8 cellular contexts compared by ENCODE assay signal in the genomic region with DNA sequence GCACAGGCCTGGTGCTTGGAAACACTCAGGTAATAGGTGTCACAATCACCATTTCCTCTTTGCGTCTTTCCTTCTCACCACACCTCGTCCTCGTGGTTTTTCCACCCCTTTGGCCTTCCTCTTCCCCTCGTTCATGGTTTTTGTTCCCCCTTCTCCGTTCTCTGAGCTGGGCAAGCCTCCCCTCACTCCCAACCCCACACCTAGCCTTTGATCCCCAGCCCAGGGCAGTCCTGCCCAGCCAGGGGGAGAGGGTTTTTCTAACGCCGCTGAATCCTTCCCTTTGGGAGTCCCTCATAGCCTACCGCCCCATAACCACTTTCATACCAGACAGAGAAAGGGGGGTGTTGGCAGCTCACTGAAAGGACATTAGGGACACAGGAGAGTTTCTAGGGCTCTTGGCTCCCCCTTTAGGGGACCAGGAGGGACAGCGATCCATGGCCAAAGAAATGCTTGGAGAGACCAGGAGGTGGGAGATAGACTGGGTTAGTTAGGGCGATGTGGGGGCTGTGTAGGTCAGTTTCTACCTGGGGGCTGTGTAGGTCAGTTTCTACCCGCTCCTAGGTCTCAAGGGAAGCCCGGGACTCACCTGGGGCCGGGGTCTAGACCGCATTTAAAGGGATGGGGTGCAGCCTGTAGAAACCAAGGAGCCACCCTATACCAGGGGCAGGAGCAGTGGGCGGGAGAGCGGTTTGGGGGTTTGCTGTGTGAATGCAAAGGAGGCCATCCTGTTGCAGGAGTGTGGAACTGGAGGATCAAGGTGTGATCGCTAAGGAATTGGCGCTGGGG. TPM values are rescaled to one million over a fixed set of nuclear protein-coding genes. Genes with fewer than 3 reads are reported as not detected.
DNase-seq lines count a peak whose midpoint lies in the region; ATAC-seq, FAIRE-seq and TF ChIP-seq lines count a peak whose summit lies in the region.

No MANE protein-coding gene starts in this region.

- FAIRE-seq in HepG2 (lab: Jason Lieb, UNC): peak; percentile 18

- peaks cover 37% of the 10 kb centered on the region for H3K27me3 ChIP-seq in CD4-positive, alpha-beta T cell (ENCODE audit: control insufficient read depth, insufficient read depth, low read length)
- no peaks in the 10 kb centered on the region; a peak in 2 of 5 replicates for H3K27me3 ChIP-seq in HepG2 (ENCODE audit: control insufficient read depth in 1 of 2, insufficient read depth in 2 of 2, low read length in 2 of 2)

- H2AFZ ChIP-seq in HepG2 (ENCODE audit: low read length): no peak overlapping the region

- H3K36me3 Mint-ChIP-seq in CD4-positive, alpha-beta T cell (ENCODE audit: low read depth): no peaks in the 10 kb centered on the region
- peaks cover 8% of the 10 kb centered on the region for H3K36me3 Mint-ChIP-seq in type B pancreatic cell

- H3K4me2 ChIP-seq in HepG2 (ENCODE audit: low read depth, low read length): peak overlapping the region; percentile 95

- peaks cover 41% of the 10 kb centered on the region for H3K27me3 Mint-ChIP-seq in CD4-positive, alpha-beta T cell
- no peaks in the 10 kb centered on the region for H3K27me3 Mint-ChIP-seq in type B pancreatic cell

- H3K27ac ChIP-seq in CD4-positive, alpha-beta T cell (ENCODE audit: low read depth, low read length): no peak overlapping the region
- peak overlapping the region; percentile 69 for H3K27ac ChIP-seq in HepG2 (ENCODE audit: extremely low read length, insufficient read depth, low read length)

- TF ChIP-seq EP300 in HepG2 (IDR thresholded peaks at IDR 0.05; ENCODE audit: low read depth in 2 of 2, low read length in 2 of 2): no peak
- no peak for TF ChIP-seq EP300 in HepG2 (CRISPR knock-in tag; IDR thresholded peaks at IDR 0.05; ENCODE audit: borderline replicate concordance)

- no peak for TF ChIP-seq POLR2A in HepG2 (IDR thresholded peaks at IDR 0.05; ENCODE audit: insufficient read depth in 1 of 2, low read depth in 2 of 2, low read length in 2 of 2)

- CTCF ChIA-PET in CD4-positive, alpha-beta T cell (lab: Charles Lee): no interaction called here
- CTCF ChIA-PET in HepG2 (lab: Yijun Ruan, JAX; ENCODE audit: low intra/inter-chr PET ratio, low total read pairs): interaction anchor here (1.5 kb wide), 1 partner anchor 27 kb away, joined by 5 read pairs; no protein-coding TSS in a partner anchor

- ATAC-seq in CD4-positive, alpha-beta T cell (ENCODE audit: poor library complexity): no peak
- peak; percentile 36 for ATAC-seq in HepG2
- ATAC-seq in GM18511 (IDR thresholded peaks at IDR 0.05; ENCODE audit: unreplicated experiment): no peak
- ATAC-seq in GM21390 (IDR thresholded peaks at IDR 0.05; ENCODE audit: unreplicated experiment): no peak
- ATAC-seq in GM18502 (IDR thresholded peaks at IDR 0.05; ENCODE audit: poor library complexity, unreplicated experiment): no peak

- 5% methylated on average over 18 of the region's 18 CpGs for WGBS in HepG2 (ENCODE audit: low lambda C conversion rate)

- H3K9ac ChIP-seq in HepG2 (ENCODE audit: insufficient read depth, low read depth, low read length): peak overlapping the region; percentile 78

- peaks cover 13% of the 10 kb centered on the region; the same call in 1 of the 2 replicates for H4K20me1 ChIP-seq in HepG2 (ENCODE audit: insufficient read depth, low read length)

- peak; percentile 32; the same call in 1 of the 2 replicates for TF ChIP-seq RAD21 in HepG2 (CRISPR knock-in tag; IDR thresholded peaks at IDR 0.05)

- H3K9me3 Mint-ChIP-seq in CD4-positive, alpha-beta T cell: no peaks in the 10 kb centered on the region
- H3K9me3 Mint-ChIP-seq in type B pancreatic cell: no peaks in the 10 kb centered on the region

- in situ Hi-C loops in HepG2 (cut with HindIII; ENCODE audit: extremely low pct_ligation_motif_present, low pct_unique_long_range_greater_than_20kb): no loop called here

- BruUV-seq in HepG2 (replicated peaks; lab: Mats Ljungman, UMichigan): TSS peak; percentile 61

- H3K4me1 Mint-ChIP-seq in CD4-positive, alpha-beta T cell (ENCODE audit: low read depth): peaks cover 24% of the 10 kb centered on the region
- H3K4me1 Mint-ChIP-seq in type B pancreatic cell (ENCODE audit: unreplicated experiment): peaks cover 17% of the 10 kb centered on the region

- no peak for DNase-seq in CD4-positive, alpha-beta T cell
- peak; percentile 49 for DNase-seq in HuH-7.5 (ENCODE audit: low spot score)
- peak; percentile 68 for DNase-seq in astrocyte of the hippocampus (ENCODE audit: low read depth, low spot score)
- peak; percentile 57 for DNase-seq in HepG2 (ENCODE audit: low spot score)
- DNase-seq in type B pancreatic cell (ENCODE audit: extremely low spot score, unreplicated experiment): no peak

- TF ChIP-seq CTCF in CD4-positive, alpha-beta T cell (IDR thresholded peaks at IDR 0.05): no peak
- TF ChIP-seq CTCF in HepG2 (CRISPR knock-in tag; IDR thresholded peaks at IDR 0.05) (peak; percentile 70), type B pancreatic cell (conservative IDR thresholded peaks at IDR 0.05) (peak; percentile 32)

- H3K4me3 Mint-ChIP-seq in CD4-positive, alpha-beta T cell: peak overlapping the region; percentile 82
- peak overlapping the region; percentile 99 for H3K4me3 Mint-ChIP-seq in type B pancreatic cell

- peaks cover 14 to 20% of the 10 kb centered on the region in 2 experiments; a peak in 3 of 5 replicates for H3K36me3 ChIP-seq in HepG2 (replicated peaks in 1 of 2; ENCODE audit: control insufficient read depth in 1 of 2, insufficient read depth in 2 of 2, low read length in 2 of 2)

- intact Hi-C loops in CD4-positive, alpha-beta T cell (cut with DNase I, micrococcal nuclease): no loop called here
- intact Hi-C loops in HepG2 (cut with micrococcal nuclease; ENCODE audit: unreplicated experiment): loop anchor here (1.0 kb wide), 1 partner anchor 25 kb away; no protein-coding TSS in a partner anchor

- POLR2A ChIA-PET in CD4-positive, alpha-beta T cell (lab: Charles Lee): no interaction called here
- POLR2A ChIA-PET in HepG2 (lab: Yijun Ruan, JAX): interaction anchor here (1.2 to 4.1 kb wide), 6 partner anchors 7 to 120 kb away, joined by 4 to 69 read pairs (median 24); partner anchors contain the start of genes POP7 and SLC12A9

- H3K4me1 ChIP-seq in HepG2 (ENCODE audit: insufficient read depth, low read length): peaks cover 55% of the 10 kb centered on the region

- peak overlapping the region; percentile 81 to 90 (median 87) for H3K4me3 ChIP-seq in HepG2 (replicated peaks in 1 of 3; ENCODE audit: insufficient read depth in 1 of 3, low read depth in 2 of 3, low read length in 3 of 3)

- no peaks in the 10 kb centered on the region for H3K9me3 ChIP-seq in CD4-positive, alpha-beta T cell (ENCODE audit: control insufficient read depth, low read length)
- no peaks in the 10 kb centered on the region for H3K9me3 ChIP-seq in HepG2 (ENCODE audit: low read length)

- H3K27ac Mint-ChIP-seq in CD4-positive, alpha-beta T cell: no peak overlapping the region
- peak overlapping the region; percentile 94 for H3K27ac Mint-ChIP-seq in type B pancreatic cell

- H3K79me2 ChIP-seq in HepG2 (ENCODE audit: insufficient read depth, low read length): peaks cover 36% of the 10 kb centered on the region

RNA-seq across cellular contexts. Expression of gene EPHB4, which starts 1.4 kb away (rescaled TPM):
- 1 to 10 TPM; 8.4 to 8.9 TPM for total RNA-seq in CD4-positive, alpha-beta T cell
- total RNA-seq in HepG2 (2016; rRNA removed; fragmentation: Illumina TruSeq; extraction: Trizol): 43.7 and 69.6 TPM in 2 replicates
- total RNA-seq in HepG2 (2016; cell fraction: cytosol; rRNA removed; fragmentation: Illumina TruSeq; extraction: Trizol; ENCODE audit: low read depth): 115 and 125 TPM in 2 replicates
- total RNA-seq in HepG2 (2016; cell fraction: insoluble cytoplasmic fraction; rRNA removed; fragmentation: Illumina TruSeq; extraction: Trizol): 33.6 and 74.6 TPM in 2 replicates
- total RNA-seq in HepG2 (2016; cell fraction: membrane; rRNA removed; fragmentation: Illumina TruSeq; extraction: Trizol): 93.1 and 103 TPM in 2 replicates
- total RNA-seq in HepG2 (2016; cell fraction: nucleus; rRNA removed; fragmentation: Illumina TruSeq; extraction: Trizol): 48.0 and 55.0 TPM in 2 replicates
- polyA plus RNA-seq in HepG2 (2011; rRNA removed): 61.4 and 68.6 TPM in 2 replicates
- 64.7 and 70.1 TPM in 2 replicates for polyA plus RNA-seq in HepG2 (2011; cell fraction: cytosol; rRNA removed)
- 67.4 and 70.1 TPM in 2 replicates for polyA plus RNA-seq in HepG2 (2011; cell fraction: nucleus; rRNA removed)
- 41.3 and 63.8 TPM in 2 replicates for polyA plus RNA-seq in HepG2 (2012)
- 21.4 and 23.9 TPM in 2 replicates for polyA plus RNA-seq in HepG2 (2016; cell fraction: cytosol; fragmentation: Illumina TruSeq; extraction: Trizol; ENCODE audit: low read depth)
- 33.0 and 43.1 TPM in 2 replicates for polyA plus RNA-seq in HepG2 (2016; cell fraction: insoluble cytoplasmic fraction; fragmentation: Illumina TruSeq; extraction: Trizol; ENCODE audit: low read depth)
- polyA plus RNA-seq in HepG2 (2016; cell fraction: membrane; fragmentation: Illumina TruSeq; extraction: Trizol; ENCODE audit: low read depth): 52.7 and 65.5 TPM in 2 replicates
- 79.2 and 79.8 TPM in 2 replicates for polyA plus RNA-seq in HepG2 (2016; cell fraction: nucleus; fragmentation: Illumina TruSeq; extraction: Trizol; ENCODE audit: insufficient read depth, low read depth)
- 43.5 and 157 TPM in 2 replicates for polyA minus RNA-seq in HepG2 (2011; rRNA and poly(A)+ RNA removed; ENCODE audit: low replicate concordance)
- polyA minus RNA-seq in HepG2 (2011; cell fraction: cytosol; rRNA and poly(A)+ RNA removed): 51.4 and 51.7 TPM in 2 replicates
- polyA minus RNA-seq in HepG2 (2011; cell fraction: nucleus; rRNA and poly(A)+ RNA removed): 43.1 and 44.5 TPM in 2 replicates
- total RNA-seq in type B pancreatic cell (ENCODE audit: low replicate concordance): 69.3 and 78.4 TPM in 2 replicates

RNA-seq across cellular contexts. Expression of gene SLC12A9, which starts 26.6 kb away (rescaled TPM):
- 10 to 100 TPM; 26.3 to 28.2 TPM for total RNA-seq in CD4-positive, alpha-beta T cell
- total RNA-seq in HepG2 (2016; rRNA removed; fragmentation: Illumina TruSeq; extraction: Trizol) (5.4 and 16.6 TPM in 2 replicates), type B pancreatic cell (ENCODE audit: low replicate concordance) (31.4 and 37.1 TPM in 2 replicates)
- total RNA-seq in HepG2 (2016; cell fraction: cytosol; rRNA removed; fragmentation: Illumina TruSeq; extraction: Trizol; ENCODE audit: low read depth): 4.7 and 5.6 TPM in 2 replicates
- total RNA-seq in HepG2 (2016; cell fraction: insoluble cytoplasmic fraction; rRNA removed; fragmentation: Illumina TruSeq; extraction: Trizol): 5.6 and 18.2 TPM in 2 replicates
- 7.9 and 9.1 TPM in 2 replicates for total RNA-seq in HepG2 (2016; cell fraction: membrane; rRNA removed; fragmentation: Illumina TruSeq; extraction: Trizol)
- total RNA-seq in HepG2 (2016; cell fraction: nucleus; rRNA removed; fragmentation: Illumina TruSeq; extraction: Trizol): 14.7 and 18.3 TPM in 2 replicates
- 8.7 and 13.9 TPM in 2 replicates for polyA plus RNA-seq in HepG2 (2011; rRNA removed)
- 6.6 and 7.9 TPM in 2 replicates for polyA plus RNA-seq in HepG2 (2011; cell fraction: cytosol; rRNA removed)
- 25.6 and 27.8 TPM in 2 replicates for polyA plus RNA-seq in HepG2 (2011; cell fraction: nucleus; rRNA removed)
- 6.2 and 8.0 TPM in 2 replicates for polyA plus RNA-seq in HepG2 (2012)
- 1.6 and 2.0 TPM in 2 replicates for polyA plus RNA-seq in HepG2 (2016; cell fraction: cytosol; fragmentation: Illumina TruSeq; extraction: Trizol; ENCODE audit: low read depth)
- polyA plus RNA-seq in HepG2 (2016; cell fraction: insoluble cytoplasmic fraction; fragmentation: Illumina TruSeq; extraction: Trizol; ENCODE audit: low read depth): 4.7 and 6.3 TPM in 2 replicates
- 4.0 and 4.6 TPM in 2 replicates for polyA plus RNA-seq in HepG2 (2016; cell fraction: membrane; fragmentation: Illumina TruSeq; extraction: Trizol; ENCODE audit: low read depth)
- polyA plus RNA-seq in HepG2 (2016; cell fraction: nucleus; fragmentation: Illumina TruSeq; extraction: Trizol; ENCODE audit: insufficient read depth, low read depth): 31.8 and 35.4 TPM in 2 replicates
- polyA minus RNA-seq in HepG2 (2011; rRNA and poly(A)+ RNA removed; ENCODE audit: low replicate concordance): 12.3 and 25.2 TPM in 2 replicates
- 3.1 and 5.7 TPM in 2 replicates for polyA minus RNA-seq in HepG2 (2011; cell fraction: cytosol; rRNA and poly(A)+ RNA removed)
- polyA minus RNA-seq in HepG2 (2011; cell fraction: nucleus; rRNA and poly(A)+ RNA removed): 4.0 and 6.5 TPM in 2 replicates

RNA-seq across cellular contexts. Expression of gene TRIP6, which starts 41.2 kb away (rescaled TPM):
- total RNA-seq in CD4-positive, alpha-beta T cell: 1 to 10 TPM; 4.3 to 6.1 TPM
- total RNA-seq in HepG2 (2016; rRNA removed; fragmentation: Illumina TruSeq; extraction: Trizol) (0.38 TPM in 1 of 2 replicates, not detected in the other), type B pancreatic cell (ENCODE audit: low replicate concordance) (78.9 and 84.7 TPM in 2 replicates)
- 0.61 and 0.71 TPM in 2 replicates for total RNA-seq in HepG2 (2016; cell fraction: cytosol; rRNA removed; fragmentation: Illumina TruSeq; extraction: Trizol; ENCODE audit: low read depth)
- total RNA-seq in HepG2 (2016; cell fraction: insoluble cytoplasmic fraction; rRNA removed; fragmentation: Illumina TruSeq; extraction: Trizol): 0.22 and 0.35 TPM in 2 replicates
- 0.15 and 0.41 TPM in 2 replicates for total RNA-seq in HepG2 (2016; cell fraction: membrane; rRNA removed; fragmentation: Illumina TruSeq; extraction: Trizol)
- 0.41 and 0.65 TPM in 2 replicates for total RNA-seq in HepG2 (2016; cell fraction: nucleus; rRNA removed; fragmentation: Illumina TruSeq; extraction: Trizol)
- 0.30 and 0.34 TPM in 2 replicates for polyA plus RNA-seq in HepG2 (2011; rRNA removed)
- polyA plus RNA-seq in HepG2 (2011; cell fraction: cytosol; rRNA removed): 0.13 and 0.21 TPM in 2 replicates
- 0.99 and 1.1 TPM in 2 replicates for polyA plus RNA-seq in HepG2 (2011; cell fraction: nucleus; rRNA removed)
- polyA plus RNA-seq in HepG2 (2012): 0.24 and 0.55 TPM in 2 replicates
- polyA plus RNA-seq in HepG2 (2016; cell fraction: cytosol; fragmentation: Illumina TruSeq; extraction: Trizol; ENCODE audit: low read depth): 0.20 and 0.31 TPM in 2 replicates
- 0.19 and 0.32 TPM in 2 replicates for polyA plus RNA-seq in HepG2 (2016; cell fraction: insoluble cytoplasmic fraction; fragmentation: Illumina TruSeq; extraction: Trizol; ENCODE audit: low read depth)
- 0.09 and 0.10 TPM in 2 replicates for polyA plus RNA-seq in HepG2 (2016; cell fraction: membrane; fragmentation: Illumina TruSeq; extraction: Trizol; ENCODE audit: low read depth)
- polyA plus RNA-seq in HepG2 (2016; cell fraction: nucleus; fragmentation: Illumina TruSeq; extraction: Trizol; ENCODE audit: insufficient read depth, low read depth): 1.4 and 2.7 TPM in 2 replicates
- polyA minus RNA-seq in HepG2 (2011; rRNA and poly(A)+ RNA removed; ENCODE audit: low replicate concordance): 0.32 and 43.8 TPM in 2 replicates
- 0.53 and 0.69 TPM in 2 replicates for polyA minus RNA-seq in HepG2 (2011; cell fraction: cytosol; rRNA and poly(A)+ RNA removed)
- 0.62 and 0.90 TPM in 2 replicates for polyA minus RNA-seq in HepG2 (2011; cell fraction: nucleus; rRNA and poly(A)+ RNA removed)

RNA-seq across cellular contexts. Expression of gene SRRT, which starts 49.0 kb away (rescaled TPM):
- total RNA-seq in CD4-positive, alpha-beta T cell: 100 to 1,000 TPM; 355 to 382 TPM
- 79.1 and 106 TPM in 2 replicates for total RNA-seq in HepG2 (2016; rRNA removed; fragmentation: Illumina TruSeq; extraction: Trizol)
- 11.8 and 17.5 TPM in 2 replicates for total RNA-seq in HepG2 (2016; cell fraction: cytosol; rRNA removed; fragmentation: Illumina TruSeq; extraction: Trizol; ENCODE audit: low read depth)
- 56.7 and 113 TPM in 2 replicates for total RNA-seq in HepG2 (2016; cell fraction: insoluble cytoplasmic fraction; rRNA removed; fragmentation: Illumina TruSeq; extraction: Trizol)
- total RNA-seq in HepG2 (2016; cell fraction: membrane; rRNA removed; fragmentation: Illumina TruSeq; extraction: Trizol): 21.7 and 29.6 TPM in 2 replicates
- 78.9 and 79.0 TPM in 2 replicates for total RNA-seq in HepG2 (2016; cell fraction: nucleus; rRNA removed; fragmentation: Illumina TruSeq; extraction: Trizol)
- polyA plus RNA-seq in HepG2 (2011; rRNA removed): 26.2 and 30.4 TPM in 2 replicates
- polyA plus RNA-seq in HepG2 (2011; cell fraction: cytosol; rRNA removed): 9.4 and 12.5 TPM in 2 replicates
- polyA plus RNA-seq in HepG2 (2011; cell fraction: nucleus; rRNA removed): 220 and 271 TPM in 2 replicates
- 52.9 and 58.7 TPM in 2 replicates for polyA plus RNA-seq in HepG2 (2012)
- 12.1 and 13.2 TPM in 2 replicates for polyA plus RNA-seq in HepG2 (2016; cell fraction: cytosol; fragmentation: Illumina TruSeq; extraction: Trizol; ENCODE audit: low read depth)
- polyA plus RNA-seq in HepG2 (2016; cell fraction: insoluble cytoplasmic fraction; fragmentation: Illumina TruSeq; extraction: Trizol; ENCODE audit: low read depth): 72.8 and 96.9 TPM in 2 replicates
- polyA plus RNA-seq in HepG2 (2016; cell fraction: membrane; fragmentation: Illumina TruSeq; extraction: Trizol; ENCODE audit: low read depth): 17.7 and 23.3 TPM in 2 replicates
- 226 and 281 TPM in 2 replicates for polyA plus RNA-seq in HepG2 (2016; cell fraction: nucleus; fragmentation: Illumina TruSeq; extraction: Trizol; ENCODE audit: insufficient read depth, low read depth)
- 23.1 and 63.7 TPM in 2 replicates for polyA minus RNA-seq in HepG2 (2011; rRNA and poly(A)+ RNA removed; ENCODE audit: low replicate concordance)
- polyA minus RNA-seq in HepG2 (2011; cell fraction: cytosol; rRNA and poly(A)+ RNA removed): 17.7 and 23.7 TPM in 2 replicates
- polyA minus RNA-seq in HepG2 (2011; cell fraction: nucleus; rRNA and poly(A)+ RNA removed): 55.4 and 59.5 TPM in 2 replicates
- total RNA-seq in type B pancreatic cell (ENCODE audit: low replicate concordance): 168 and 239 TPM in 2 replicates

Comparison
In these comparisons a context has a peak if more than half of its experiments do, and no peak if none do; other contexts are left out.
1. DNase-seq: peak in HuH-7.5 (single experiment), astrocyte of the hippocampus (single experiment) and HepG2 (single experiment); none in CD4-positive, alpha-beta T cell (0 of 10) and type B pancreatic cell (single experiment).
2. RNA of gene TRIP6, which starts 41.2 kb away (total RNA-seq): 78.9 to 84.7 TPM in type B pancreatic cell; 4.3 to 6.1 TPM in CD4-positive, alpha-beta T cell and 0.15 to 0.71 TPM in HepG2; every median in the first group is over 10 times any median in the second.